Comparison of ENCODE assay signal across 8 cellular contexts in genomic region chr18:74596959-74597661, GRCh38.
DNase-seq lines count a peak whose midpoint lies in the region; ATAC-seq lines count a peak whose summit lies in the region.

No MANE protein-coding gene starts in this region.

- ATAC-seq in GM18873 (IDR thresholded peaks at IDR 0.05; ENCODE audit: low FRiP score, unreplicated experiment) (peak; percentile 36), HG03139 (IDR thresholded peaks at IDR 0.05; ENCODE audit: unreplicated experiment) (peak; percentile 28)

- H3K4me3 ChIP-seq in muscle layer of duodenum (ENCODE audit: low read depth in 1 of 2, low read length in 2 of 2) = peak overlapping the region; percentile 88 to 97

- H3K27ac ChIP-seq in epithelial cell of prostate (peak overlapping the region; percentile 90), muscle layer of duodenum (ENCODE audit: low read length) (peak overlapping the region; percentile 99)

- H3K27me3 ChIP-seq in muscle layer of duodenum (ENCODE audit: low read depth, low read length) = no peaks in the 10 kb centered on the region

- no peaks in the 10 kb centered on the region for H3K9me3 ChIP-seq in muscle layer of duodenum (ENCODE audit: control insufficient read depth in 1 of 2, low read length in 2 of 2)

- peak; percentile 76 for DNase-seq in Ammon's horn (ENCODE audit: low spot score)
- DNase-seq in NOMO-1 (lab: John Stamatoyannopoulos, UW; ENCODE audit: unreplicated experiment in 2 of 2) = peak; percentile 68 to 82
- peak; percentile 68 for DNase-seq in activated CD8-positive, alpha-beta memory T cell treated with anti-CD3 and anti-CD28 coated beads, Interleukin-2, amount 50 U/mL, for 4 hours
- no peak for DNase-seq in epithelial cell of prostate (ENCODE audit: low read depth, low spot score)
- peak; percentile 38 to 62 for DNase-seq in stimulated activated CD8-positive, alpha-beta memory T cell treated with anti-CD3 and anti-CD28 coated beads, Interleukin-7, amount 100 ng/mL, for 4 hours (ENCODE audit: low read depth in 2 of 2)

- peaks cover 20% of the 10 kb centered on the region in 2 donors for H3K4me1 ChIP-seq in muscle layer of duodenum (ENCODE audit: control insufficient read depth in 1 of 2, insufficient read depth in 2 of 2, low read length in 2 of 2)

- no peaks in the 10 kb centered on the region for H3K36me3 ChIP-seq in muscle layer of duodenum (ENCODE audit: control insufficient read depth in 1 of 2, insufficient read depth in 2 of 2, low read length in 2 of 2)
